19 cellular contexts compared by ENCODE assay signal in the genomic region with DNA sequence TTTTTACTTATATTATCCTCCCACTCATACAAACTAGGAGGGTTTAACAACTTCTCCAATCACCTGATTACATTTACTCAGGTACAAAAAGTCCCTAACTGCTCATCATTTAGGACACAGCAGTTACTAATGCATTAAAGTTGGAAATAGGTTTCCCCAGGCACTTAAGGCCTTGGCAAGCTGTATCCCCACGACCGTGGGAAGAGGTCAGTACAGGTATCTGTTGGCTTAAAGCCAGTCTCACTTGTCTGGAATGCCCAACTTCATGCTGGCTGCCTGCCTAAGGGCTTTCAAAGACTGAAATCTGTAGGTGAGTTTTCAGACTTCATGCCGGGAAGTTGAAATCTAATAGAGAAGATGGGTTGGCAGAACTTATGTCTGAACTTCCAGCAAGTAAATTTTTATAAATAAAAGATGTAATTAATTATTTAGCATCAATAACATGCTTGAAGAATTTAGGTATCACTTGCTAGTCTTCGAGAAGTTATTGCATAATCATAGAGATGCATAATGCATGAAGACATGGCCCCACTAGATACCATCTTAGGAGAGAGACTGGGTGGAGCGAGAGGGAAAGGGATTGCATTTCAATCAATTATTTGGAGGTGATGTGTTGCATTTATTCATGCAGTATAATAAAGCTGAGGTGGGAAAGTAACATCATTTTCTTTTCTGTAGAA. TPM values are rescaled to one million over a fixed set of nuclear protein-coding genes. Genes with fewer than 3 reads are reported as not detected.
DNase-seq lines count a peak whose midpoint lies in the region; ATAC-seq, FAIRE-seq and TF ChIP-seq lines count a peak whose summit lies in the region.
"Had no signal": no experiment of that assay in that cellular context is flagged by ENCODE, and none has a peak within 500 bp of the region (broad histone marks: within the 10 kb centered on the region; RNA-seq: fewer than 3 reads in every experiment).

No MANE protein-coding gene starts in this region.

- no peak overlapping the region for H3K9ac ChIP-seq in HCT116 (ENCODE audit: low read length)
- H3K9ac ChIP-seq in neural progenitor cell, result no peak overlapping the region

- RAD21 ChIA-PET in HCT116 (lab: Charles Lee; ENCODE audit: low non-redundant PET in 1 of 2, low total read pairs in 2 of 2, uncharacterized antibody in 2 of 2, unreplicated experiment in 2 of 2), result no interaction called here

- H3K4me2 ChIP-seq in HCT116 (ENCODE audit: low read length) (peak overlapping the region; percentile 13), neural progenitor cell (peak overlapping the region; percentile 50)

- peaks cover 39% of the 10 kb centered on the region for H3K4me1 Mint-ChIP-seq in neural progenitor cell
- no peaks in the 10 kb centered on the region for H3K4me1 Mint-ChIP-seq in activated T-cell treated with anti-CD3 and anti-CD28 coated beads, Interleukin-2, amount 50 U/mL, for 24 hours (ENCODE audit: low read depth)

- H3K27ac ChIP-seq in HCT116 (ENCODE audit: low read depth, low read length) (no peak overlapping the region), RWPE1 (no peak overlapping the region), foreskin keratinocyte (peak overlapping the region; percentile 98), neural progenitor cell (no peak overlapping the region)
- H3K27ac ChIP-seq: esophagus squamous epithelium, heart left ventricle, HL-60, VCaP had no signal

- ATAC-seq in HCT116, result no peak
- ATAC-seq in foreskin keratinocyte, result peak; percentile 83
- no peak for ATAC-seq in HG02763 (IDR thresholded peaks at IDR 0.05; ENCODE audit: unreplicated experiment)
- ATAC-seq: heart left ventricle; stimulated activated naive CD8-positive, alpha-beta T cell treated with anti-CD3 and anti-CD28 coated beads, Interleukin-15, amount 100 ng/mL, for 72 hours had no signal

- H3K27me3 ChIP-seq in HCT116 (ENCODE audit: insufficient read depth, low read length) (no peaks in the 10 kb centered on the region), foreskin keratinocyte (no peaks in the 10 kb centered on the region), neural progenitor cell (no peaks in the 10 kb centered on the region)
- H3K27me3 ChIP-seq: esophagus squamous epithelium, heart left ventricle had no signal

- H3F3A ChIP-seq in neural progenitor cell (ENCODE audit: low read depth), result peaks cover 16% of the 10 kb centered on the region

- no peak for DNase-seq in HCT116 (ENCODE audit: low read depth, low spot score)
- DNase-seq in RWPE1 (ENCODE audit: low spot score), result peak; percentile 69
- peak; percentile 98 to 99 for DNase-seq in foreskin keratinocyte
- no peak for DNase-seq in neural progenitor cell (ENCODE audit: low spot score)
- no peak for DNase-seq in T-helper 9 cell
- no peak for DNase-seq in urothelium cell line (ENCODE audit: low spot score)
- no peak for DNase-seq in activated T-cell treated with anti-CD3 and anti-CD28 coated beads, Interleukin-2, amount 50 U/mL, for 24 hours
- DNase-seq: activated effector memory CD4-positive, alpha-beta T cell treated with anti-CD3 and anti-CD28 coated beads, Interleukin-2, amount 50 U/mL, for 16 hours; esophagus squamous epithelium; heart left ventricle; Karpas-422; NCI-H1694 treated with DMSO at 0.1 percent for 48 hours; NCI-H524 treated with DMSO at 0.1 percent for 48 hours; stimulated activated naive CD8-positive, alpha-beta T cell treated with anti-CD3 and anti-CD28 coated beads, Interleukin-15, amount 100 ng/mL, for 72 hours had no signal

- no peak for TF ChIP-seq POLR2A in HCT116 (IDR thresholded peaks at IDR 0.05; ENCODE audit: borderline replicate concordance, extremely low read depth, insufficient read depth, insufficient read length)

- FAIRE-seq in urothelium cell line (lab: Jason Lieb, UNC), result no peak

- TF ChIP-seq RAD21 in HCT116 (IDR thresholded peaks at IDR 0.05; ENCODE audit: low read depth), result no peak

- H2AFZ ChIP-seq in HCT116 (ENCODE audit: low read depth, low read length, poor library complexity, severe bottlenecking), result no peak overlapping the region
- H2AFZ ChIP-seq in neural progenitor cell (replicated peaks), result no peak overlapping the region

- POLR2A ChIA-PET in HCT116 (lab: Charles Lee), result no interaction called here
- POLR2A ChIA-PET in RWPE1 (lab: Yijun Ruan, JAX; ENCODE audit: low non-redundant PET), result no interaction called here

- no peak overlapping the region for H3K4me3 Mint-ChIP-seq in neural progenitor cell
- no peak overlapping the region for H3K4me3 Mint-ChIP-seq in activated T-cell treated with anti-CD3 and anti-CD28 coated beads, Interleukin-2, amount 50 U/mL, for 24 hours
- H3K4me3 Mint-ChIP-seq: dendritic cell treated with granulocyte-macrophage colony-stimulating factor and Interleukin-4, amounts not matched to agents 40 ng/mL and 50 ng/mL, for 4 days; stimulated activated naive CD8-positive, alpha-beta T cell treated with anti-CD3 and anti-CD28 coated beads, Interleukin-15, amount 100 ng/mL, for 72 hours had no signal

- no peaks in the 10 kb centered on the region for H3K79me2 ChIP-seq in HCT116 (ENCODE audit: insufficient read depth, low read length)
- H3K79me2 ChIP-seq in neural progenitor cell (ENCODE audit: low read depth), result no peaks in the 10 kb centered on the region

- H3K36me3 Mint-ChIP-seq in neural progenitor cell, result peaks cover 5% of the 10 kb centered on the region
- no peaks in the 10 kb centered on the region for H3K36me3 Mint-ChIP-seq in activated T-cell treated with anti-CD3 and anti-CD28 coated beads, Interleukin-2, amount 50 U/mL, for 24 hours (ENCODE audit: low read depth)

- CTCF ChIA-PET in HCT116 (lab: Charles Lee) (interaction anchor here (0.7 kb wide), 1 partner anchor 282 kb away, joined by 3 read pairs; no protein-coding TSS in a partner anchor), RWPE1 (lab: Yijun Ruan, JAX) (no interaction called here)

- H3K27ac Mint-ChIP-seq in neural progenitor cell, result no peak overlapping the region
- no peak overlapping the region for H3K27ac Mint-ChIP-seq in activated T-cell treated with anti-CD3 and anti-CD28 coated beads, Interleukin-2, amount 50 U/mL, for 24 hours
- H3K27ac Mint-ChIP-seq: dendritic cell treated with granulocyte-macrophage colony-stimulating factor and Interleukin-4, amounts not matched to agents 40 ng/mL and 50 ng/mL, for 4 days; progenitor cell of endocrine pancreas; stimulated activated naive CD8-positive, alpha-beta T cell treated with anti-CD3 and anti-CD28 coated beads, Interleukin-15, amount 100 ng/mL, for 72 hours had no signal

- H3K4me3 ChIP-seq in HCT116 (replicated peaks in 1 of 2; ENCODE audit: low read depth in 1 of 2, low read length in 2 of 2), result no peak overlapping the region
- no peak overlapping the region for H3K4me3 ChIP-seq in neural progenitor cell
- H3K4me3 ChIP-seq: esophagus squamous epithelium, heart left ventricle had no signal

- H3K36me3 ChIP-seq in HCT116 (ENCODE audit: control insufficient read depth in 1 of 2, insufficient read depth in 2 of 2, low read length in 2 of 2) (no peaks in the 10 kb centered on the region), neural progenitor cell (no peaks in the 10 kb centered on the region)
- H3K36me3 ChIP-seq: esophagus squamous epithelium, heart left ventricle had no signal

- H3K9me3 ChIP-seq in HCT116 (ENCODE audit: control insufficient read depth in 1 of 2, insufficient read depth in 1 of 2, low read depth in 1 of 2, low read length in 2 of 2) (no peaks in the 10 kb centered on the region), neural progenitor cell (ENCODE audit: low read depth) (no peaks in the 10 kb centered on the region)
- H3K9me3 ChIP-seq: esophagus squamous epithelium, heart left ventricle had no signal

- H4K20me1 ChIP-seq in HCT116 (ENCODE audit: insufficient read depth), result no peaks in the 10 kb centered on the region
- H4K20me1 ChIP-seq in neural progenitor cell (ENCODE audit: low read depth), result peaks cover 34% of the 10 kb centered on the region

- intact Hi-C loops in HCT116 (cut with micrococcal nuclease), result no loop called here

- H3K4me1 ChIP-seq in HCT116 (ENCODE audit: control insufficient read depth in 1 of 2, insufficient read depth in 2 of 2, low read length in 2 of 2), result peaks cover 3 to 20% of the 10 kb centered on the region in 2 experiments; a peak in 2 of 4 replicates
- peaks cover 38% of the 10 kb centered on the region for H3K4me1 ChIP-seq in foreskin keratinocyte
- peaks cover 35% of the 10 kb centered on the region for H3K4me1 ChIP-seq in neural progenitor cell

- H3K27me3 Mint-ChIP-seq in neural progenitor cell (ENCODE audit: insufficient read depth, low read depth), result peaks cover 2% of the 10 kb centered on the region
- H3K27me3 Mint-ChIP-seq in activated T-cell treated with anti-CD3 and anti-CD28 coated beads, Interleukin-2, amount 50 U/mL, for 24 hours, result peaks cover 8% of the 10 kb centered on the region
- H3K27me3 Mint-ChIP-seq: dendritic cell treated with granulocyte-macrophage colony-stimulating factor and Interleukin-4, amounts not matched to agents 40 ng/mL and 50 ng/mL, for 4 days had no signal

- TF ChIP-seq CTCF in HCT116 (IDR thresholded peaks at IDR 0.05 in 2 of 3, conservative IDR thresholded peaks at IDR 0.05 in 1 of 3; ENCODE audit: borderline replicate concordance in 1 of 3, insufficient read depth in 1 of 3, low read depth in 2 of 3, low read length in 2 of 3), result no peak
- TF ChIP-seq CTCF in RWPE1 (conservative IDR thresholded peaks at IDR 0.05; ENCODE audit: low read depth), result no peak
- no peak for TF ChIP-seq CTCF in foreskin keratinocyte (conservative IDR thresholded peaks at IDR 0.05)
- no peak for TF ChIP-seq CTCF in neural progenitor cell (IDR thresholded peaks at IDR 0.05)

- no TSS peak for BruUV-seq in HCT116 (replicated peaks; lab: Mats Ljungman, UMichigan)

- H3K9me3 Mint-ChIP-seq in neural progenitor cell, result no peaks in the 10 kb centered on the region
- H3K9me3 Mint-ChIP-seq in activated T-cell treated with anti-CD3 and anti-CD28 coated beads, Interleukin-2, amount 50 U/mL, for 24 hours, result no peaks in the 10 kb centered on the region
- H3K9me3 Mint-ChIP-seq: dendritic cell treated with granulocyte-macrophage colony-stimulating factor and Interleukin-4, amounts not matched to agents 40 ng/mL and 50 ng/mL, for 4 days; stimulated activated naive CD8-positive, alpha-beta T cell treated with anti-CD3 and anti-CD28 coated beads, Interleukin-15, amount 100 ng/mL, for 72 hours had no signal

- no peaks in the 10 kb centered on the region for H3K9me2 ChIP-seq in HCT116 (ENCODE audit: insufficient read depth)

TF ChIP-seq in HCT116, 20 proteins besides CTCF, POLR2A, EP300 and RAD21 (continues in another document):
- TF ChIP-seq, protein P1, sequence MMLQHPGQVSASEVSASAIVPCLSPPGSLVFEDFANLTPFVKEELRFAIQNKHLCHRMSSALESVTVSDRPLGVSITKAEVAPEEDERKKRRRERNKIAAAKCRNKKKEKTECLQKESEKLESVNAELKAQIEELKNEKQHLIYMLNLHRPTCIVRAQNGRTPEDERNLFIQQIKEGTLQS (IDR thresholded peaks at IDR 0.05), result no peak

RNA-seq across cellular contexts. Expression of a gene that starts 54.2 kb away (rescaled TPM):
- total RNA-seq in HCT116 (2021; ENCODE audit: unreplicated experiment) (21.7 TPM), foreskin keratinocyte (16.9 and 18.5 TPM in 2 replicates), neural progenitor cell (ENCODE audit: low replicate concordance) (34.5 and 36.9 TPM in 2 replicates)
- polyA plus RNA-seq in HCT116 (2012), result 6.2 and 8.5 TPM in 2 replicates
- polyA plus RNA-seq in foreskin keratinocyte, result 8.7 and 9.2 TPM in 2 replicates

Comparison
In these comparisons a context has a peak if more than half of its experiments do, and no peak if none do; other contexts are left out.
1. DNase-seq: peak in RWPE1 (single experiment) and foreskin keratinocyte (2 of 2); none in HCT116 (single experiment), neural progenitor cell (single experiment), T-helper 9 cell (single experiment), urothelium cell line (single experiment) and activated T-cell treated with anti-CD3 and anti-CD28 coated beads, Interleukin-2, amount 50 U/mL, for 24 hours (single experiment).